ENCODE assay signal across 1 cellular context in genomic region chr5:140725799-140726471, GRCh38.
TF ChIP-seq lines count a peak whose summit lies in the region.

No MANE protein-coding gene starts in this region.

TF ChIP-seq in HepG2, 621 proteins besides CTCF, POLR2A, EP300 and RAD21 (continued from another document and continues in another):
- TF ChIP-seq ZNF710 (CRISPR knock-in tag; IDR thresholded peaks at IDR 0.05; ENCODE audit: borderline replicate concordance): no peak; the same call in 1 of the 2 replicates
- TF ChIP-seq SMAD1 (CRISPR knock-in tag; IDR thresholded peaks at IDR 0.05; ENCODE audit: borderline replicate concordance, low read depth): no peak
- no peak for TF ChIP-seq MIER3 (CRISPR knock-in tag; IDR thresholded peaks at IDR 0.05; ENCODE audit: borderline replicate concordance)
- no peak for TF ChIP-seq MLX (CRISPR knock-in tag; IDR thresholded peaks at IDR 0.05)
- TF ChIP-seq EZH2 (conservative IDR thresholded peaks at IDR 0.05; ENCODE audit: low read depth, low read length): no peak
- TF ChIP-seq ONECUT2 (CRISPR knock-in tag; IDR thresholded peaks at IDR 0.05): no peak
- peak; percentile 34; the same call in 1 of the 2 replicates for TF ChIP-seq CBX5 (CRISPR knock-in tag; IDR thresholded peaks at IDR 0.05; ENCODE audit: borderline replicate concordance)
- TF ChIP-seq CHD2 (IDR thresholded peaks at IDR 0.05; ENCODE audit: low read depth, low read length): no peak
- no peak for TF ChIP-seq ATM (IDR thresholded peaks at IDR 0.05; ENCODE audit: borderline replicate concordance)
- TF ChIP-seq PAF1 (CRISPR knock-in tag; IDR thresholded peaks at IDR 0.05): no peak
- no peak for TF ChIP-seq ZNF512B (CRISPR knock-in tag; IDR thresholded peaks at IDR 0.05; ENCODE audit: borderline replicate concordance)
- TF ChIP-seq PCBP2 (optimal IDR thresholded peaks at IDR 0.05; ENCODE audit: low read depth, low read length, poor library complexity, severe bottlenecking): no peak
- no peak for TF ChIP-seq ZNF451 (CRISPR knock-in tag; IDR thresholded peaks at IDR 0.05)
- TF ChIP-seq ZNF674 (CRISPR knock-in tag; IDR thresholded peaks at IDR 0.05; ENCODE audit: low read depth): no peak
- peak; percentile 71; the same call in 1 of the 2 replicates for TF ChIP-seq ARNT2 (CRISPR knock-in tag; IDR thresholded peaks at IDR 0.05; ENCODE audit: low read depth)
- TF ChIP-seq IKZF5 (CRISPR knock-in tag; IDR thresholded peaks at IDR 0.05): peak; percentile 87
- TF ChIP-seq MTA3 (CRISPR knock-in tag; IDR thresholded peaks at IDR 0.05): no peak
- no peak for TF ChIP-seq BHLHE40 (IDR thresholded peaks at IDR 0.05; ENCODE audit: low read length)
- TF ChIP-seq FUBP1 (CRISPR knock-in tag; IDR thresholded peaks at IDR 0.05; ENCODE audit: borderline replicate concordance): no peak
- no peak for TF ChIP-seq ZHX1 (CRISPR knock-in tag; IDR thresholded peaks at IDR 0.05; ENCODE audit: low read depth)
- peak; percentile 38 for TF ChIP-seq DBP (CRISPR knock-in tag; IDR thresholded peaks at IDR 0.05; ENCODE audit: not compliant biosample characterization)
- no peak for TF ChIP-seq FOXM1 (CRISPR knock-in tag; IDR thresholded peaks at IDR 0.05)
- TF ChIP-seq FOSL2 (CRISPR knock-in tag; IDR thresholded peaks at IDR 0.05): peak; percentile 87
- no peak for TF ChIP-seq ZNF7 (CRISPR knock-in tag; IDR thresholded peaks at IDR 0.05)
- no peak for TF ChIP-seq ZNF160 (CRISPR knock-in tag; IDR thresholded peaks at IDR 0.05)
- TF ChIP-seq SNAPC4 (CRISPR knock-in tag; IDR thresholded peaks at IDR 0.05): no peak
- TF ChIP-seq PAX8 (CRISPR knock-in tag; IDR thresholded peaks at IDR 0.05; ENCODE audit: borderline replicate concordance): no peak
- TF ChIP-seq ZNF570 (CRISPR knock-in tag; IDR thresholded peaks at IDR 0.05; ENCODE audit: borderline replicate concordance): no peak
- TF ChIP-seq SMAD9 (CRISPR knock-in tag; IDR thresholded peaks at IDR 0.05): 0 out of 2 replicates have a peak, but pooled peaks have one; percentile 23
- no peak for TF ChIP-seq ZNF607 (CRISPR knock-in tag; IDR thresholded peaks at IDR 0.05; ENCODE audit: borderline replicate concordance)
- peak; percentile 80; the same call in 1 of the 2 replicates for TF ChIP-seq ZNF567 (CRISPR knock-in tag; IDR thresholded peaks at IDR 0.05; ENCODE audit: borderline replicate concordance)
- TF ChIP-seq ZNF704 (CRISPR knock-in tag; IDR thresholded peaks at IDR 0.05; ENCODE audit: borderline replicate concordance): no peak
- peak; percentile 45; the same call in 1 of the 2 replicates for TF ChIP-seq PITX1 (CRISPR knock-in tag; IDR thresholded peaks at IDR 0.05)
- TF ChIP-seq PRDM4 (CRISPR knock-in tag; IDR thresholded peaks at IDR 0.05; ENCODE audit: borderline replicate concordance): no peak
